8 cellular contexts compared by ENCODE assay signal in the genomic region with DNA sequence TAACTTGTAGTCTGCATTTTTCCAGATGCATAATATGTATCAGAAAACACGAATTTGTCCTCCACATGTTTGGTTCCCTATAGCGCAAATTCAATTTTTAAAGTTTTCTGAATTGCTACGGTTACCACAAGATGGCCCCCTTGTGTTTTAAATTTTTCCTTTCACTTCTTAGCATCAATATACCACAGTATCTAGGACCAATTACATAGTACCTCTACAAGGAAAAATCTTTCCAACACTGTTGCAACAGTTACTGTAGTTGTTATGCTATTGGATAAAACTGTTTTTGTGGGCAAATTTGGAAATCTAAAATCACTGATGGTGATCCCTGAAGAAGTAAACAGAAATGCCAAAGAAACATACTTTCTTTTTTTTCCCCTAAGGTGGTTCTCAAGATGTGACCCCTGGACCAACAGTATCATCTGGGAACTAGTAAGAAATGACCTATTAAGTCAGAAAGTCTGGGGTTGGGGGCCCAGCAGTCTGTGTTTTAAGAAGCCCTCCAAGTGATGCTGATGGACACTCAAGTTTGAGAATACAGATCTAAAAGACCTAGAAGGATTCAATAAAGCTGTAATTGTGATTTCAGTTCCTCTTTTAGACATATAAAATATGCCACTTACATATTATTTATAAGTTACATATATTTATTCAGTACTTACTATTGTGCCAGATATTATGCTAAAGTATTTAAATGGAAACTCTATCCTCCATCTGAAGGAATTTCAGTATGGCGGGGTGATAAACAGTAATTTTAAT. TPM values are rescaled to one million over a fixed set of nuclear protein-coding genes. Genes with fewer than 3 reads are reported as not detected.
A peak's percentile ranks its signal among the peaks of the same experiment; 100 is the strongest.
DNase-seq lines count a peak whose midpoint lies in the region; ATAC-seq and TF ChIP-seq lines count a peak whose summit lies in the region.

No MANE protein-coding gene starts in this region.

- H3K27me3 ChIP-seq in neural cell (ENCODE audit: insufficient read depth, low read depth, low read length): no peaks in the 10 kb centered on the region

- no peaks in the 10 kb centered on the region for H3K4me1 Mint-ChIP-seq in chondrocyte (ENCODE audit: low read depth)
- peaks cover 4% of the 10 kb centered on the region for H3K4me1 Mint-ChIP-seq in activated T-cell treated with anti-CD3 and anti-CD28 coated beads, Interleukin-2, amount 50 U/mL, for 4 hours (ENCODE audit: low read depth)

- no peaks in the 10 kb centered on the region for H3K36me3 ChIP-seq in neural cell (ENCODE audit: insufficient read depth, low read length)

- TF ChIP-seq EP300 in neural cell (conservative IDR thresholded peaks at IDR 0.05; ENCODE audit: poor library complexity, severe bottlenecking): no peak

- no peaks in the 10 kb centered on the region for H3K9me2 ChIP-seq in neural cell (ENCODE audit: insufficient read depth, low read length)

- peaks cover 18% of the 10 kb centered on the region for H3K79me2 ChIP-seq in neural cell (replicated peaks; ENCODE audit: insufficient read depth, low read length)

- no peak overlapping the region for H3K4me3 ChIP-seq in neural cell (ENCODE audit: low read length)

- H3K27ac Mint-ChIP-seq in chondrocyte (ENCODE audit: unreplicated experiment): no peak overlapping the region

- DNase-seq in Ammon's horn (ENCODE audit: low spot score): peak; percentile 34
- peak; percentile 23 for DNase-seq in GM13977 (ENCODE audit: low spot score)
- DNase-seq in NCI-H446 treated with DMSO at 0.1 percent for 48 hours (lab: John Stamatoyannopoulos, UW): peak; percentile 13
- DNase-seq in chondrocyte (ENCODE audit: low spot score): no peak
- no peak for DNase-seq in stimulated activated CD4-positive, alpha-beta T cell treated with anti-CD3 and anti-CD28 coated beads, Interleukin-4, amount 100 ng/mL, for 4 hours
- DNase-seq in activated T-cell treated with anti-CD3 and anti-CD28 coated beads, Interleukin-2, amount 50 U/mL, for 4 hours: no peak

- no peaks in the 10 kb centered on the region for H3K36me3 Mint-ChIP-seq in chondrocyte (ENCODE audit: low read depth)
- H3K36me3 Mint-ChIP-seq in activated T-cell treated with anti-CD3 and anti-CD28 coated beads, Interleukin-2, amount 50 U/mL, for 4 hours (ENCODE audit: insufficient read depth): no peaks in the 10 kb centered on the region

- no peak overlapping the region for H3K4me3 Mint-ChIP-seq in chondrocyte (ENCODE audit: unreplicated experiment)
- no peak overlapping the region for H3K4me3 Mint-ChIP-seq in activated T-cell treated with anti-CD3 and anti-CD28 coated beads, Interleukin-2, amount 50 U/mL, for 4 hours

- no peaks in the 10 kb centered on the region for H4K20me1 ChIP-seq in neural cell (ENCODE audit: insufficient read depth)

- TF ChIP-seq RAD21 in neural cell (conservative IDR thresholded peaks at IDR 0.05): peak; percentile 80

- H3K9me3 ChIP-seq in neural cell (ENCODE audit: low read length): no peaks in the 10 kb centered on the region

- H3K27me3 Mint-ChIP-seq in chondrocyte (ENCODE audit: low read depth): no peaks in the 10 kb centered on the region
- no peaks in the 10 kb centered on the region for H3K27me3 Mint-ChIP-seq in activated T-cell treated with anti-CD3 and anti-CD28 coated beads, Interleukin-2, amount 50 U/mL, for 4 hours (ENCODE audit: low read depth)

- H3K9me3 Mint-ChIP-seq in chondrocyte (ENCODE audit: low read depth): no peaks in the 10 kb centered on the region
- no peaks in the 10 kb centered on the region for H3K9me3 Mint-ChIP-seq in activated T-cell treated with anti-CD3 and anti-CD28 coated beads, Interleukin-2, amount 50 U/mL, for 4 hours

- no peak overlapping the region for H3K9ac ChIP-seq in neural cell (ENCODE audit: low read length)

- in situ Hi-C loops in GM13977 (cut with MboI; ENCODE audit: low pct_unique_long_range_greater_than_20kb, low sequenced_read_pairs, unreplicated experiment): no loop called here

- TF ChIP-seq CTCF in GM13977 (IDR thresholded peaks at IDR 0.05; ENCODE audit: extremely low read depth, insufficient read depth, missing control alignments): peak; percentile 46
- peak; percentile 87 for TF ChIP-seq CTCF in chondrocyte (IDR thresholded peaks at IDR 0.05)
- TF ChIP-seq CTCF in neural cell (IDR thresholded peaks at IDR 0.05; ENCODE audit: poor library complexity, severe bottlenecking): peak; percentile 74

- H3K27ac ChIP-seq in neural cell (ENCODE audit: low read length): no peak overlapping the region

- H3F3A ChIP-seq in neural cell (ENCODE audit: insufficient read depth, low read length, poor library complexity, severe bottlenecking): peaks cover 5% of the 10 kb centered on the region

- no peak overlapping the region for H3K4me2 ChIP-seq in neural cell (ENCODE audit: low read length)

- H2AFZ ChIP-seq in neural cell (ENCODE audit: low read depth, low read length): no peak overlapping the region

- ATAC-seq in HG02870 (IDR thresholded peaks at IDR 0.05; ENCODE audit: unreplicated experiment): no peak
- ATAC-seq in activated T-cell treated with anti-CD3 and anti-CD28 coated beads, Interleukin-2, amount 50 U/mL, for 4 hours: no peak

TF ChIP-seq in neural cell, 6 proteins besides CTCF, POLR2A, EP300 and RAD21:
- TF ChIP-seq SMC3 (conservative IDR thresholded peaks at IDR 0.05; ENCODE audit: poor library complexity) (peak; percentile 87), POLR2AphosphoS5 (IDR thresholded peaks at IDR 0.05) (no peak)

RNA-seq across cellular contexts. Expression of gene ZGRF1, which starts 3.1 kb away (rescaled TPM):
- total RNA-seq in chondrocyte: 4.2 to 9.1 TPM (median 4.3 TPM) in 3 replicates
- polyA plus RNA-seq in neural cell: 18.0 and 19.8 TPM in 2 replicates
- polyA minus RNA-seq in neural cell: 29.9 and 31.5 TPM in 2 replicates
- total RNA-seq in activated T-cell treated with anti-CD3 and anti-CD28 coated beads, Interleukin-2, amount 50 U/mL, for 4 hours: 10 to 100 TPM; 16.8 to 19.7 (median 18.0) TPM

RNA-seq across cellular contexts. Expression of gene LARP7, which starts 3.3 kb away (rescaled TPM):
- total RNA-seq in chondrocyte: 26.5 to 33.9 TPM (median 27.9 TPM) in 3 replicates
- 39.4 and 48.2 TPM in 2 replicates for polyA plus RNA-seq in neural cell
- 28.2 and 41.7 TPM in 2 replicates for polyA minus RNA-seq in neural cell
- 10 to 100 TPM; 26.6 to 38.2 (median 35.4) TPM for total RNA-seq in activated T-cell treated with anti-CD3 and anti-CD28 coated beads, Interleukin-2, amount 50 U/mL, for 4 hours

Comparison
In these comparisons a context has a peak if more than half of its experiments do, and no peak if none do; other contexts are left out.
1. DNase-seq: peak in Ammon's horn (single experiment), GM13977 (single experiment) and NCI-H446 treated with DMSO at 0.1 percent for 48 hours (single experiment); none in chondrocyte (single experiment), stimulated activated CD4-positive, alpha-beta T cell treated with anti-CD3 and anti-CD28 coated beads, Interleukin-4, amount 100 ng/mL, for 4 hours (0 of 2) and activated T-cell treated with anti-CD3 and anti-CD28 coated beads, Interleukin-2, amount 50 U/mL, for 4 hours (single experiment).
2. Peak in every context shown above with its lines, with median percentiles within 50 percentile points of each other: CTCF ChIP-seq.